ENCODE assay signal across 27 cellular contexts in the genomic region with DNA sequence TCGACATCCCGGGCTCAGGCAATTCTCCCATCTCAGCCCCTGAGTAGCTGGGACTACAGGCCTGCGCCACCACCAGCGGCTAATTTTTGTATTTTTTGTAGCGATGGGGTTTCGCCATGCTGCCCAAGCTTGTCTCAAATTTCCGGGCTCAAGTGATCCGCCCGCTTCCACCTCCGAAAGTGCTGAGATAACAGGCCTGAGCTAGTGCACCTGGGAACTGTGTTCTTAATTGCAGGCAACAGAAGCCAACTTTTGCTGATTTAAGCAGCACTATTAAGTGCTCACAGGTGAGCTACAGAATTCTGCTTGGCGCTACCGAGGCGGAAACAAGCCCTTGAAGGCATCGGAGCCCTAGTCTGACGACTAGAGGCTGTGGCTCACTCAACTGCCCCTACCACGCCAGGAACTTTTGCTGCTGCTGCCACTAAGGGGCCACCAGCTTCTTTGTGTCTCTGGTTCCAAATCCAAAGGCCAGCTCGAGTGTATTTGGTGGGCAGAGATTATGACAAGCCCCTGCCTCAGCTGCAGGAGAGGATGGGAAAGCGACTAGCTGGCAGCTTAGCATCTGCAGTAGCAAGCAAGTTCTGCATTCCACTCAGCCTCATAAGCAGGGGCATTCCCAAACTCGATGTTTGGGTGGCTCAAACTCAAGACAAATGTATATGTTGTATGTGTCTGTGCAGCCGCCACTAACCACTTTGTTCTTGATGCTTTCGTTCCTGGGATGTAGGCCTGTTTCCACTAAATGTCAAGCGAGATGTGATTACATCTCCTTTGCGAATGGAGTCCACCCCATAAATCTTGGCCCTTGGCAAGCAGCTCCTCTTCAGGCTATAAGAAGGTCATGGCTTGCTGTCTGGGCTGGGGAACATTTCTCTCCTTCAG. TPM values are rescaled to one million over a fixed set of nuclear protein-coding genes. Genes with fewer than 3 reads are reported as not detected.
DNase-seq lines count a peak whose midpoint lies in the region; ATAC-seq, FAIRE-seq and TF ChIP-seq lines count a peak whose summit lies in the region.
"Had no signal": no experiment of that assay in that cellular context is flagged by ENCODE, and none has a peak within 500 bp of the region (broad histone marks: within the 10 kb centered on the region; RNA-seq: fewer than 3 reads in every experiment).

No MANE protein-coding gene starts in this region.

- H4K12ac ChIP-seq in trophoblast cell (ENCODE audit: low read depth, low read length) = peak overlapping the region; percentile 19

- no peak overlapping the region for H3K18ac ChIP-seq in trophoblast cell (ENCODE audit: low read length)

- ATAC-seq in K562 (no peak), body of pancreas (no peak)
- ATAC-seq in naive thymus-derived CD4-positive, alpha-beta T cell = no peak
- ATAC-seq: heart right ventricle; lower lobe of right lung; right lobe of liver; stimulated activated effector memory CD8-positive, alpha-beta T cell treated with anti-CD3 and anti-CD28 coated beads, Interleukin-12 subunit alpha, Interleukin-12 subunit beta, amount 100 ng/mL, for 72 hours had no signal

- H3K4me1 ChIP-seq in K562 (replicated peaks in 1 of 2; ENCODE audit: control insufficient read depth in 2 of 2, insufficient read depth in 2 of 2, low read length in 2 of 2) (peaks cover 0 to 4% of the 10 kb centered on the region in 2 experiments; a peak in 1 of 5 replicates), trophoblast cell (ENCODE audit: control insufficient read depth in 1 of 2, insufficient read depth in 2 of 2, low read length in 2 of 2) (peaks cover 3 to 15% of the 10 kb centered on the region in 2 experiments), body of pancreas (no peaks in the 10 kb centered on the region)
- H3K4me1 ChIP-seq in naive thymus-derived CD4-positive, alpha-beta T cell (ENCODE audit: control insufficient read depth in 2 of 2, insufficient read depth in 2 of 2, low read length in 2 of 2) = no peaks in the 10 kb centered on the region
- H3K4me1 ChIP-seq: adrenal gland, HAP-1, heart right ventricle, lower lobe of right lung, parathyroid adenoma had no signal

- no peak overlapping the region for H4K8ac ChIP-seq in trophoblast cell (ENCODE audit: low read depth, low read length)

- H3K79me2 ChIP-seq in K562 (ENCODE audit: control insufficient read depth, insufficient read depth, low read length) (no peaks in the 10 kb centered on the region), trophoblast cell (ENCODE audit: control insufficient read depth, insufficient read depth, low read length, poor library complexity) (no peaks in the 10 kb centered on the region)
- H3K79me2 ChIP-seq: parathyroid adenoma had no signal

- no peak overlapping the region for H2AK5ac ChIP-seq in trophoblast cell (ENCODE audit: low read length)

- no peaks in the 10 kb centered on the region for H4K20me1 ChIP-seq in K562 (replicated peaks; ENCODE audit: control insufficient read depth, insufficient read depth, low read length)

- H3K9me1 ChIP-seq in K562 (ENCODE audit: control insufficient read depth, insufficient read depth, low read length) = no peaks in the 10 kb centered on the region

- no peak overlapping the region for H3K27ac ChIP-seq in K562 (ENCODE audit: extremely low read depth, low read depth, low read length)
- H3K27ac ChIP-seq in trophoblast cell (ENCODE audit: low read depth, low read length) = peak overlapping the region; percentile 62
- H3K27ac ChIP-seq in body of pancreas = no peak overlapping the region
- no peak overlapping the region for H3K27ac ChIP-seq in naive thymus-derived CD4-positive, alpha-beta T cell (ENCODE audit: low read depth, low read length)
- H3K27ac ChIP-seq: adrenal gland, heart right ventricle, lower lobe of right lung, parathyroid adenoma, right lobe of liver, VCaP had no signal

- no peak overlapping the region for H3K4me3 Mint-ChIP-seq in naive thymus-derived CD4-positive, alpha-beta T cell
- H3K4me3 Mint-ChIP-seq: activated CD4-positive, alpha-beta T cell treated with anti-CD3 and anti-CD28 coated beads, Interleukin-2, amount 10 ng/mL, durations not matched to agents 7 days and 5 days; CD4-positive, CD25-positive, alpha-beta regulatory T cell; dendritic cell treated with granulocyte-macrophage colony-stimulating factor and Interleukin-4, amounts not matched to agents 40 ng/mL and 50 ng/mL, for 4 days; stimulated activated effector memory CD8-positive, alpha-beta T cell treated with anti-CD3 and anti-CD28 coated beads, Interleukin-12 subunit alpha, Interleukin-12 subunit beta, amount 100 ng/mL, for 72 hours had no signal

- intact Hi-C loops in K562 (cut with micrococcal nuclease) = no loop called here
- intact Hi-C loops in body of pancreas (cut with DNase I) = no loop called here
- intact Hi-C loops in posterior vena cava (cut with DNase I) = no loop called here
- intact Hi-C loops in naive thymus-derived CD4-positive, alpha-beta T cell (cut with micrococcal nuclease) = no loop called here

- H3K27me3 ChIP-seq in K562 (ENCODE audit: control insufficient read depth in 2 of 2, insufficient read depth in 2 of 2, low read length in 2 of 2) = peaks cover 4 to 12% of the 10 kb centered on the region in 2 experiments; a peak in 3 of 5 replicates
- H3K27me3 ChIP-seq in trophoblast cell (ENCODE audit: insufficient read depth, low read length) = no peaks in the 10 kb centered on the region
- H3K27me3 ChIP-seq in body of pancreas = no peaks in the 10 kb centered on the region
- H3K27me3 ChIP-seq in naive thymus-derived CD4-positive, alpha-beta T cell (ENCODE audit: control insufficient read depth in 2 of 2, insufficient read depth in 2 of 2, low read length in 2 of 2) = no peaks in the 10 kb centered on the region
- H3K27me3 ChIP-seq: right lobe of liver had no signal

- no peak for TF ChIP-seq CTCF in K562 (IDR thresholded peaks at IDR 0.05 in 2 of 3, conservative IDR thresholded peaks at IDR 0.05 in 1 of 3; ENCODE audit: insufficient read depth in 2 of 3, low read depth in 1 of 3, low read length in 3 of 3)
- TF ChIP-seq CTCF in body of pancreas (IDR thresholded peaks at IDR 0.05) = no peak

- DNase-seq in DMS79 (lab: John Stamatoyannopoulos, UW) = peak; percentile 85
- peak; percentile 49 for DNase-seq in NCI-H2107 (lab: John Stamatoyannopoulos, UW)
- DNase-seq in K562 (ENCODE audit: extremely low read depth in 1 of 4, low spot score in 3 of 4) = no peak
- DNase-seq in trophoblast cell = no peak
- DNase-seq in body of pancreas = no peak
- DNase-seq in posterior vena cava (ENCODE audit: low spot score) = no peak
- no peak for DNase-seq in naive thymus-derived CD4-positive, alpha-beta T cell
- DNase-seq in COLO829 (ENCODE audit: low spot score) = no peak
- DNase-seq: activated CD4-positive, alpha-beta T cell treated with anti-CD3 and anti-CD28 coated beads, Interleukin-2, amount 10 ng/mL, durations not matched to agents 7 days and 5 days; activated CD8-positive, alpha-beta memory T cell treated with anti-CD3 and anti-CD28 coated beads, Interleukin-2, amount 50 U/mL, for 4 hours; activated gamma-delta T cell treated with Interleukin-2 at 50 U/mL for 16 hours; CD4-positive, CD25-positive, alpha-beta regulatory T cell; heart right ventricle; KG1; lower lobe of right lung; T-helper 2 cell had no signal

- H2BK5ac ChIP-seq in trophoblast cell (ENCODE audit: low read depth, low read length, poor library complexity) = no peak overlapping the region

- no peak for TF ChIP-seq RAD21 in K562 (CRISPR knock-in tag; conservative IDR thresholded peaks at IDR 0.05 in 1 of 2, IDR thresholded peaks at IDR 0.05 in 1 of 2)

- no peaks in the 10 kb centered on the region for H3K36me3 Mint-ChIP-seq in naive thymus-derived CD4-positive, alpha-beta T cell
- H3K36me3 Mint-ChIP-seq: CD4-positive, CD25-positive, alpha-beta regulatory T cell; stimulated activated effector memory CD8-positive, alpha-beta T cell treated with anti-CD3 and anti-CD28 coated beads, Interleukin-12 subunit alpha, Interleukin-12 subunit beta, amount 100 ng/mL, for 72 hours had no signal

- H2AFZ ChIP-seq in K562 (ENCODE audit: low read depth, low read length) (peak overlapping the region; percentile 44; the same call in 1 of the 2 replicates), trophoblast cell (ENCODE audit: insufficient read depth, low read length, poor library complexity) (no peak overlapping the region)
- H2AFZ ChIP-seq: parathyroid adenoma had no signal

- H3K9ac ChIP-seq in K562 (ENCODE audit: insufficient read depth in 1 of 2, low read depth in 2 of 2, low read length in 2 of 2) (no peak overlapping the region), trophoblast cell (ENCODE audit: low read length) (no peak overlapping the region)
- H3K9ac ChIP-seq: parathyroid adenoma had no signal

- H3K4ac ChIP-seq in trophoblast cell (ENCODE audit: low read depth, low read length) = no peak overlapping the region

- no peaks in the 10 kb centered on the region for H3K36me3 ChIP-seq in K562 (ENCODE audit: control insufficient read depth, insufficient read depth, low read length)
- H3K36me3 ChIP-seq in trophoblast cell (ENCODE audit: control insufficient read depth in 1 of 2, insufficient read depth in 2 of 2, low read length in 2 of 2) = no peaks in the 10 kb centered on the region
- no peaks in the 10 kb centered on the region for H3K36me3 ChIP-seq in body of pancreas (replicated peaks in 1 of 2; ENCODE audit: insufficient read depth in 1 of 2, low read depth in 2 of 2)
- H3K36me3 ChIP-seq in naive thymus-derived CD4-positive, alpha-beta T cell (ENCODE audit: control insufficient read depth in 2 of 3, insufficient read depth in 3 of 3, low read length in 3 of 3) = no peaks in the 10 kb centered on the region
- H3K36me3 ChIP-seq: adrenal gland, HAP-1, heart right ventricle, lower lobe of right lung, right lobe of liver had no signal

- no peak overlapping the region for H4K91ac ChIP-seq in trophoblast cell (ENCODE audit: low read depth, low read length)

- TF ChIP-seq EP300 in K562 (IDR thresholded peaks at IDR 0.05; ENCODE audit: low read length) = no peak

- H3K79me1 ChIP-seq in trophoblast cell (ENCODE audit: low read length) = peaks cover 4% of the 10 kb centered on the region

- in situ Hi-C loops in K562 (cut with MboI) = no loop called here

- no peak for FAIRE-seq in K562 (lab: Jason Lieb, UNC)
- FAIRE-seq: bronchial epithelial cell, endothelial cell of umbilical vein, RCC 7860 had no signal

- no peak overlapping the region for H2BK12ac ChIP-seq in trophoblast cell (ENCODE audit: low read length)

- no TSS peak for BruUV-seq in K562 (replicated peaks; lab: Mats Ljungman, UMichigan)

- no peak overlapping the region for H3K4me3 ChIP-seq in K562
- H3K4me3 ChIP-seq in trophoblast cell (ENCODE audit: low read depth, low read length) = no peak overlapping the region
- no peak overlapping the region for H3K4me3 ChIP-seq in body of pancreas
- no peak overlapping the region for H3K4me3 ChIP-seq in naive thymus-derived CD4-positive, alpha-beta T cell (ENCODE audit: low read length)
- H3K4me3 ChIP-seq: adrenal gland, HAP-1, heart right ventricle, lower lobe of right lung, right lobe of liver had no signal

- H3K9me3 ChIP-seq in K562 (replicated peaks; ENCODE audit: control insufficient read depth, insufficient read depth, low read depth, low read length) (no peaks in the 10 kb centered on the region), trophoblast cell (ENCODE audit: insufficient read depth, low read depth, low read length) (no peaks in the 10 kb centered on the region), body of pancreas (no peaks in the 10 kb centered on the region)
- no peaks in the 10 kb centered on the region for H3K9me3 ChIP-seq in naive thymus-derived CD4-positive, alpha-beta T cell (ENCODE audit: control insufficient read depth in 2 of 3, low read length in 3 of 3)
- H3K9me3 ChIP-seq: adrenal gland, HAP-1, lower lobe of right lung, right lobe of liver had no signal

- TF ChIP-seq POLR2A in K562 (conservative IDR thresholded peaks at IDR 0.05) (no peak), body of pancreas (IDR thresholded peaks at IDR 0.05) (no peak)

- H3K9me3 Mint-ChIP-seq in naive thymus-derived CD4-positive, alpha-beta T cell = peaks cover 0 to 2% (median 0%) of the 10 kb centered on the region in 11 donors
- H3K9me3 Mint-ChIP-seq: activated CD4-positive, alpha-beta T cell treated with anti-CD3 and anti-CD28 coated beads, Interleukin-2, amount 10 ng/mL, durations not matched to agents 7 days and 5 days; dendritic cell treated with granulocyte-macrophage colony-stimulating factor and Interleukin-4, amounts not matched to agents 40 ng/mL and 50 ng/mL, for 4 days; stimulated activated effector memory CD8-positive, alpha-beta T cell treated with anti-CD3 and anti-CD28 coated beads, Interleukin-12 subunit alpha, Interleukin-12 subunit beta, amount 100 ng/mL, for 72 hours had no signal

- peak overlapping the region; percentile 11 for H3K4me2 ChIP-seq in K562 (ENCODE audit: insufficient read depth, low read length)
- H3K4me2 ChIP-seq in trophoblast cell (ENCODE audit: low read length) = no peak overlapping the region

- H2BK120ac ChIP-seq in trophoblast cell (ENCODE audit: insufficient read depth, low read length, poor library complexity) = no peak overlapping the region

- H3K23ac ChIP-seq in trophoblast cell (ENCODE audit: low read length) = no peak overlapping the region

- CTCF ChIA-PET in K562 (lab: Yijun Ruan, JAX; ENCODE audit: low intra/inter-chr PET ratio) = no interaction called here
- CTCF ChIA-PET in naive thymus-derived CD4-positive, alpha-beta T cell (lab: Charles Lee) = interaction anchor here (0.6 kb wide), 1 partner anchor 149 kb away, joined by 3 read pairs; no protein-coding TSS in a partner anchor

- 15% methylated on average over 23 of the region's 23 CpGs for WGBS in K562 (ENCODE audit: insufficient coverage, low coverage, missing lambda C conversion rate)
- no CpG with 5 or more reads among the region's 23 CpGs for WGBS in trophoblast cell (ENCODE audit: extremely low coverage, insufficient coverage, insufficient read length)
- 79 to 83% methylated on average over 19 to 23 of the region's 23 CpGs for WGBS in body of pancreas, 2 donors

- peaks cover 0 to 35% (median 16%) of the 10 kb centered on the region in 5 donors for H3K27me3 Mint-ChIP-seq in naive thymus-derived CD4-positive, alpha-beta T cell

- H3K4me1 Mint-ChIP-seq in naive thymus-derived CD4-positive, alpha-beta T cell = no peaks in the 10 kb centered on the region
- H3K4me1 Mint-ChIP-seq: activated CD4-positive, alpha-beta T cell treated with anti-CD3 and anti-CD28 coated beads, Interleukin-2, amount 10 ng/mL, durations not matched to agents 7 days and 5 days; CD4-positive, CD25-positive, alpha-beta regulatory T cell; stimulated activated effector memory CD8-positive, alpha-beta T cell treated with anti-CD3 and anti-CD28 coated beads, Interleukin-12 subunit alpha, Interleukin-12 subunit beta, amount 100 ng/mL, for 72 hours had no signal

- H3K27ac Mint-ChIP-seq in naive thymus-derived CD4-positive, alpha-beta T cell = no peak overlapping the region
- H3K27ac Mint-ChIP-seq: activated CD4-positive, alpha-beta T cell treated with anti-CD3 and anti-CD28 coated beads, Interleukin-2, amount 10 ng/mL, durations not matched to agents 7 days and 5 days; CD4-positive, CD25-positive, alpha-beta regulatory T cell; dendritic cell treated with granulocyte-macrophage colony-stimulating factor and Interleukin-4, amounts not matched to agents 40 ng/mL and 50 ng/mL, for 4 days; stimulated activated effector memory CD8-positive, alpha-beta T cell treated with anti-CD3 and anti-CD28 coated beads, Interleukin-12 subunit alpha, Interleukin-12 subunit beta, amount 100 ng/mL, for 72 hours had no signal

- POLR2A ChIA-PET in K562 (lab: Yijun Ruan, JAX) = interaction anchor here (0.7 kb wide), 1 partner anchor 99 kb away, joined by 4 read pairs; no protein-coding TSS in a partner anchor
- POLR2A ChIA-PET in naive thymus-derived CD4-positive, alpha-beta T cell (lab: Charles Lee) = no interaction called here

- peak overlapping the region; percentile 45 for H3K14ac ChIP-seq in trophoblast cell (ENCODE audit: low read length)

RNA-seq across cellular contexts. Expression of a gene that starts 10.6 kb away (rescaled TPM):
- 0.28 TPM in 1 of 2 replicates, not detected in the other for total RNA-seq in K562 (2011; cell fraction: chromatin; rRNA removed; ENCODE audit: low replicate concordance)
- 0.13 and 0.17 TPM in 2 replicates for total RNA-seq in K562 (2011; cell fraction: nucleolus; rRNA removed)
- 0.15 TPM in 1 of 2 replicates, not detected in the other for total RNA-seq in K562 (2011; cell fraction: nucleoplasm; rRNA removed)
- not detected in 2 replicates for total RNA-seq in K562 (2014; rRNA removed)
- total RNA-seq in K562 (2014; rRNA removed; fragmentation: Illumina TruSeq; extraction: Trizol) = not detected in 2 replicates
- total RNA-seq in K562 (2015; rRNA removed; fragmentation: Illumina TruSeq; extraction: Trizol) = not detected in 2 replicates
- total RNA-seq in K562 (2021) = 0.02 TPM in 1 of 2 replicates, not detected in the other
- 0.01 TPM in 1 of 2 replicates, not detected in the other for polyA plus RNA-seq in K562 (2011; rRNA removed)
- 0.03 TPM in 2 replicates for polyA plus RNA-seq in K562 (2011; cell fraction: cytosol; rRNA removed)
- polyA plus RNA-seq in K562 (2011; cell fraction: nucleus; rRNA removed) = 0.06 and 0.17 TPM in 2 replicates
- 0.01 TPM in 1 of 2 replicates, not detected in the other for polyA plus RNA-seq in K562 (2012)
- not detected in 2 replicates for polyA plus RNA-seq in K562 (2014; fragmentation: Illumina TruSeq; extraction: Trizol)
- not detected for polyA plus RNA-seq in K562 (2014; fragmentation: Nextera tagmentation; extraction: Ambion mirVana)
- polyA plus RNA-seq in K562 (2014; rRNA removed) = 0.01 TPM in 1 of 2 replicates, not detected in the other
- polyA minus RNA-seq in K562 (2011; rRNA and poly(A)+ RNA removed) = 0.09 TPM in 1 of 2 replicates, not detected in the other
- polyA minus RNA-seq in K562 (2011; cell fraction: cytosol; rRNA and poly(A)+ RNA removed) = not detected in 2 replicates
- under 0.01 TPM in 1 of 2 replicates, not detected in the other for polyA minus RNA-seq in K562 (2011; cell fraction: nucleus; rRNA and poly(A)+ RNA removed)
- polyA plus RNA-seq in trophoblast cell (2013) = 3.2 and 3.6 TPM in 2 replicates
- 1 to 10 TPM in 1 of 2 donors, under 1 TPM in 1; 0.78 to 3.6 TPM for total RNA-seq in body of pancreas
- 100 to 1,000 TPM in 1 of 2 donors, 10 to 100 TPM in 1; 98.8 to 224 TPM for total RNA-seq in posterior vena cava
- not detected for total RNA-seq in naive thymus-derived CD4-positive, alpha-beta T cell
- polyA plus RNA-seq in naive thymus-derived CD4-positive, alpha-beta T cell = not detected
- total RNA-seq: activated CD4-positive, alpha-beta T cell treated with anti-CD3 and anti-CD28 coated beads, Interleukin-2, amount 10 ng/mL, durations not matched to agents 7 days and 5 days; CD4-positive, CD25-positive, alpha-beta regulatory T cell; SK-MEL-5 had no signal
- polyA plus RNA-seq: CD4-positive, CD25-positive, alpha-beta regulatory T cell had no signal

Comparison
In these comparisons a context has a peak if more than half of its experiments do, and no peak if none do; other contexts are left out.
1. DNase-seq: peak in DMS79 (single experiment) and NCI-H2107 (single experiment); none in K562 (0 of 4), trophoblast cell (0 of 2), body of pancreas (0 of 4), posterior vena cava (single experiment), naive thymus-derived CD4-positive, alpha-beta T cell (0 of 9) and COLO829 (single experiment).
2. RNA of a gene that starts 10.6 kb away (total RNA-seq): 98.8 to 224 TPM in posterior vena cava; 0.78 to 3.6 TPM in body of pancreas, 0.02 to 0.28 TPM in K562 and not detected in naive thymus-derived CD4-positive, alpha-beta T cell; every median in the first group is over 10 times any median in the second.